8 cellular contexts compared by ENCODE assay signal in genomic region chr2:209872675-209873074, GRCh38.
A peak's percentile ranks its signal among the peaks of the same experiment; 100 is the strongest.
DNase-seq lines count a peak whose midpoint lies in the region; TF ChIP-seq lines count a peak whose summit lies in the region.

No MANE protein-coding gene starts in this region.

- no peak overlapping the region for H3K27ac ChIP-seq in MM.1S (ENCODE audit: low read length)

- no peaks in the 10 kb centered on the region for H3K4me1 ChIP-seq in MM.1S (ENCODE audit: low read length)

- H3K9me3 ChIP-seq in MM.1S (replicated peaks; ENCODE audit: insufficient read depth, low read length) = no peaks in the 10 kb centered on the region

- no peaks in the 10 kb centered on the region for H3K9me2 ChIP-seq in MM.1S (replicated peaks; ENCODE audit: insufficient read depth, low read length)

- H3K36me3 ChIP-seq in MM.1S (replicated peaks; ENCODE audit: insufficient read depth, low read length) = no peaks in the 10 kb centered on the region

- H3K27me3 ChIP-seq in MM.1S (replicated peaks; ENCODE audit: insufficient read depth, low read length) = no peaks in the 10 kb centered on the region

- H3F3A ChIP-seq in MM.1S (ENCODE audit: insufficient read depth, low read length) = no peaks in the 10 kb centered on the region

- POLR2A ChIA-PET in HEK293T (lab: Yijun Ruan, JAX) = no interaction called here

- DNase-seq in HEK293T (ENCODE audit: extremely low spot score) = peak; percentile 15
- DNase-seq in SK-MEL-5 (ENCODE audit: low read depth, low spot score) = peak; percentile 92
- peak; percentile 10 for DNase-seq in glomerular endothelial cell (ENCODE audit: extremely low read depth, low read depth, low spot score)
- DNase-seq in putamen (ENCODE audit: low spot score) = peak; percentile 14
- no peak for DNase-seq in NCI-H2081 (lab: John Stamatoyannopoulos, UW)
- no peak for DNase-seq in MM.1S
- no peak for DNase-seq in activated T-cell treated with anti-CD3 and anti-CD28 coated beads, Interleukin-2, amount 50 U/mL, for 48 hours
- DNase-seq in T-helper 1 cell = no peak

- in situ Hi-C loops in SK-MEL-5 (cut with HindIII; ENCODE audit: low pct_unique_long_range_greater_than_20kb, low sequenced_read_pairs) = no loop called here

- no peaks in the 10 kb centered on the region for H4K20me1 ChIP-seq in MM.1S (ENCODE audit: insufficient read depth, low read length)

- H3K4me2 ChIP-seq in MM.1S (ENCODE audit: low read depth, low read length) = no peak overlapping the region

- no peaks in the 10 kb centered on the region for H3K79me2 ChIP-seq in MM.1S (ENCODE audit: low read length)

- no peak overlapping the region for H2AFZ ChIP-seq in MM.1S (ENCODE audit: low read length)

- TF ChIP-seq CTCF in MM.1S (IDR thresholded peaks at IDR 0.05; ENCODE audit: low read length) = no peak

- no peak overlapping the region for H3K4me3 ChIP-seq in MM.1S (ENCODE audit: low read length)

- no peak overlapping the region for H3K9ac ChIP-seq in MM.1S (ENCODE audit: low read length)

- CTCF ChIA-PET in HEK293T (lab: Yijun Ruan, JAX) = no interaction called here

TF ChIP-seq in HEK293T, 16 proteins besides CTCF, POLR2A, EP300 and RAD21:
- TF ChIP-seq LEF1 (IDR thresholded peaks at IDR 0.05; ENCODE audit: borderline replicate concordance) (no peak), PKNOX1 (IDR thresholded peaks at IDR 0.05) (no peak), ELF4 (IDR thresholded peaks at IDR 0.05) (no peak), L3MBTL2 (conservative IDR thresholded peaks at IDR 0.05) (no peak), CTBP1 (IDR thresholded peaks at IDR 0.05; ENCODE audit: borderline replicate concordance) (no peak), SP1 (IDR thresholded peaks at IDR 0.05) (no peak), NFRKB (IDR thresholded peaks at IDR 0.05) (no peak), ARNT (IDR thresholded peaks at IDR 0.05) (no peak), SUZ12 (IDR thresholded peaks at IDR 0.05) (no peak), ZNF384 (IDR thresholded peaks at IDR 0.05) (no peak), HDGF (IDR thresholded peaks at IDR 0.05; ENCODE audit: borderline replicate concordance) (no peak), FOXM1 (IDR thresholded peaks at IDR 0.05; ENCODE audit: borderline replicate concordance) (no peak), TARDBP (IDR thresholded peaks at IDR 0.05) (no peak), BHLHE40 (IDR thresholded peaks at IDR 0.05; ENCODE audit: borderline replicate concordance) (no peak), FOXA1 (IDR thresholded peaks at IDR 0.05) (no peak), FOXK2 (IDR thresholded peaks at IDR 0.05) (no peak)
TF ChIP-seq in HEK293T: peak in this region for 0.

Comparison
In these comparisons a context has a peak if more than half of its experiments do, and no peak if none do; other contexts are left out.
1. DNase-seq: peak in HEK293T (single experiment), SK-MEL-5 (single experiment), glomerular endothelial cell (single experiment) and putamen (single experiment); none in NCI-H2081 (0 of 2), MM.1S (single experiment), activated T-cell treated with anti-CD3 and anti-CD28 coated beads, Interleukin-2, amount 50 U/mL, for 48 hours (0 of 2) and T-helper 1 cell (0 of 5).